Comparison of ENCODE assay signal across 5 cellular contexts in genomic region chr3:160178661-160179060, GRCh38. TPM values are rescaled to one million over a fixed set of nuclear protein-coding genes. Genes with fewer than 3 reads are reported as not detected.
"Had no signal": no experiment of that assay in that cellular context is flagged by ENCODE, and none has a peak within 500 bp of the region (broad histone marks: within the 10 kb centered on the region; RNA-seq: fewer than 3 reads in every experiment).

No MANE protein-coding gene starts in this region.

RNA-seq across cellular contexts. Expression of gene C3orf80, which starts 46.6 kb away (rescaled TPM):
- total RNA-seq: OCI-LY7, PC-9, Right ventricle myocardium superior, SJSA1 had no signal
- polyA plus RNA-seq: SK-N-SH had no signal
